16 cellular contexts compared by ENCODE assay signal in genomic region chr7:96026606-96027005, GRCh38.
"Had no signal": no experiment of that assay in that cellular context is flagged by ENCODE, and none has a peak within 500 bp of the region (broad histone marks: within the 10 kb centered on the region; RNA-seq: fewer than 3 reads in every experiment).

No MANE protein-coding gene starts in this region.

- H3K9me3 ChIP-seq: testis, upper lobe of right lung had no signal

- H3K4me3 ChIP-seq: testis, upper lobe of right lung had no signal

- H3K36me3 Mint-ChIP-seq: activated naive CD4-positive, alpha-beta T cell treated with anti-CD3 and anti-CD28 coated beads, Interleukin-2, amount 50 U/mL, for 72 hours; brain had no signal

- H3K27ac Mint-ChIP-seq: activated naive CD4-positive, alpha-beta T cell treated with anti-CD3 and anti-CD28 coated beads, Interleukin-2, amount 50 U/mL, for 72 hours; brain; nephron; stimulated activated naive CD8-positive, alpha-beta T cell treated with anti-CD3 and anti-CD28 coated beads, Interleukin-15, Interleukin-2, amounts not matched to agents 100 ng/mL and 50 ng/mL, for 24 hours; T-helper 2 cell treated with Interferon-gamma antibody and Interleukin-4, amounts not matched to agents 5 μg/mL and 100 μg/mL, for 36 hours had no signal

- H3K4me1 Mint-ChIP-seq: brain, nephron had no signal

- H3K4me1 ChIP-seq: testis, upper lobe of right lung had no signal

- ATAC-seq: activated CD4-positive, CD25-positive, alpha-beta regulatory T cell treated with anti-CD3 and anti-CD28 coated beads, Interleukin-2, amount 50 U/mL, for 24 hours; activated naive CD4-positive, alpha-beta T cell treated with anti-CD3 and anti-CD28 coated beads, Interleukin-2, amount 50 U/mL, for 72 hours; left ventricle myocardium superior; sciatic nerve; upper lobe of right lung had no signal

- DNase-seq: activated effector memory CD4-positive, alpha-beta T cell treated with Interleukin-2 at 50 U/mL for 16 hours; activated T-cell treated with anti-CD3 and anti-CD28 coated beads, Interleukin-2, amount 50 U/mL, for 1 hour; amniotic stem cell; erythroblast; left ventricle myocardium superior; mesendoderm; occipital lobe; testis; upper lobe of right lung had no signal

- H3K36me3 ChIP-seq: upper lobe of right lung had no signal

- H3K9me3 Mint-ChIP-seq: activated naive CD4-positive, alpha-beta T cell treated with anti-CD3 and anti-CD28 coated beads, Interleukin-2, amount 50 U/mL, for 72 hours; brain; nephron; stimulated activated naive CD8-positive, alpha-beta T cell treated with anti-CD3 and anti-CD28 coated beads, Interleukin-15, Interleukin-2, amounts not matched to agents 100 ng/mL and 50 ng/mL, for 24 hours; T-helper 2 cell treated with Interferon-gamma antibody and Interleukin-4, amounts not matched to agents 5 μg/mL and 100 μg/mL, for 36 hours had no signal

- H3K27me3 ChIP-seq: testis, upper lobe of right lung had no signal

- H3K4me3 Mint-ChIP-seq: brain; nephron; stimulated activated naive CD8-positive, alpha-beta T cell treated with anti-CD3 and anti-CD28 coated beads, Interleukin-15, Interleukin-2, amounts not matched to agents 100 ng/mL and 50 ng/mL, for 24 hours; T-helper 2 cell treated with Interferon-gamma antibody and Interleukin-4, amounts not matched to agents 5 μg/mL and 100 μg/mL, for 36 hours had no signal

- H3K27ac ChIP-seq: testis, upper lobe of right lung had no signal
